ENCODE assay signal across 9 cellular contexts in the genomic region with DNA sequence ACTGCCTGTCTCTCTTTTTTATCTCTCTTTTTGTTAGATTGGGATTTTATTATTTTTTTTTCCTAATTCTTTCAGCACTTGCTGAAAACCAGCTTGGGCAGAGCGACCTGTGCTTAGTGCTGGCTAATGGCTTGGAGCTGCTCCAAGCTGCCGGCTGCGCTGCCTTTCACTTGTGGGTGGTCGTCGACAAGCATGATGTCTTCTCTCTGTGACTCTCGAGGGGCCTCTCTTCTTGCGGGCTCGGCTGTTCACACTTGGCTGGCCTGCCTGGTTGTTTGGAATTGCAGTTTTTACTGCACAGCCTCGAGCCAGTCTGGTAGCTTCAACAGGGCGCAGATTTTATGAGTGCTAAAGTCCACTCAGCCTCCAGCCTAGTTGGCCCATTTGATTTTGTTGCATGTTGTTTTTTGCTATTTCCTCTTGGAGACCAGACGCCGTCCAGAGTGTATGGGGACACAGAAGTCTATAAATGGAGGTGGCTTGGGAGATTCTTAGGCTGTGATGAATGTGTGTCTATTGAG. TPM values are rescaled to one million over a fixed set of nuclear protein-coding genes. Genes with fewer than 3 reads are reported as not detected.
A peak's percentile ranks its signal among the peaks of the same experiment; 100 is the strongest.
DNase-seq lines count a peak whose midpoint lies in the region; ATAC-seq and TF ChIP-seq lines count a peak whose summit lies in the region.
"Had no signal": no experiment of that assay in that cellular context is flagged by ENCODE, and none has a peak within 500 bp of the region (broad histone marks: within the 10 kb centered on the region; RNA-seq: fewer than 3 reads in every experiment).

No MANE protein-coding gene starts in this region.

- H3K9ac ChIP-seq in adipocyte (ENCODE audit: low read length) = peak overlapping the region; percentile 7

- H3K27me3 ChIP-seq in adipocyte (replicated peaks; ENCODE audit: control insufficient read depth, insufficient read depth, low read length) = no peaks in the 10 kb centered on the region

- no peaks in the 10 kb centered on the region for H3K9me3 Mint-ChIP-seq in stimulated activated naive B cell treated with anti-CD40 and anti-IgM and Interleukin-4, amounts not matched to agents 10 μg/mL and 1 μg/mL and 100 μg/mL, for 72 hours

- peaks cover 50% of the 10 kb centered on the region for H3K4me1 ChIP-seq in adipocyte (ENCODE audit: control insufficient read depth, insufficient read depth, low read length)

- no peaks in the 10 kb centered on the region for H3K27me3 Mint-ChIP-seq in stimulated activated naive B cell treated with anti-CD40 and anti-IgM and Interleukin-4, amounts not matched to agents 10 μg/mL and 1 μg/mL and 100 μg/mL, for 72 hours

- no peak overlapping the region for H3K4me3 Mint-ChIP-seq in stimulated activated naive B cell treated with anti-CD40 and anti-IgM and Interleukin-4, amounts not matched to agents 10 μg/mL and 1 μg/mL and 100 μg/mL, for 72 hours

- H3K36me3 ChIP-seq in adipocyte (ENCODE audit: control insufficient read depth, insufficient read depth, low read length, severe bottlenecking) = no peaks in the 10 kb centered on the region

- peaks cover 57 to 82% of the 10 kb centered on the region in 2 donors for H3K36me3 Mint-ChIP-seq in stimulated activated naive B cell treated with anti-CD40 and anti-IgM and Interleukin-4, amounts not matched to agents 10 μg/mL and 1 μg/mL and 100 μg/mL, for 72 hours

- ATAC-seq in left lobe of liver = peak; percentile 51
- ATAC-seq in stimulated activated naive B cell treated with anti-CD40 and anti-IgM and Interleukin-4, amounts not matched to agents 10 μg/mL and 1 μg/mL and 100 μg/mL, for 72 hours (replicated peaks) = no peak
- ATAC-seq in SK-N-SH treated with all-trans-retinoic acid at 6 μM for 48 hours = no peak
- no peak for ATAC-seq in HG02973 (IDR thresholded peaks at IDR 0.05; ENCODE audit: unreplicated experiment)
- ATAC-seq in GM18505 (IDR thresholded peaks at IDR 0.05; ENCODE audit: unreplicated experiment) = no peak

- no peak for TF ChIP-seq POLR2A in GM18505 (IDR thresholded peaks at IDR 0.05; ENCODE audit: borderline replicate concordance, extremely low read depth, insufficient read depth, insufficient read length)

- peaks cover 48 to 77% of the 10 kb centered on the region in 2 donors for H3K4me1 Mint-ChIP-seq in stimulated activated naive B cell treated with anti-CD40 and anti-IgM and Interleukin-4, amounts not matched to agents 10 μg/mL and 1 μg/mL and 100 μg/mL, for 72 hours

- DNase-seq in HT-29 (ENCODE audit: low spot score) (peak; percentile 91), adipocyte (ENCODE audit: low read depth) (no peak), left lobe of liver (ENCODE audit: low spot score) (peak; percentile 70), NOMO-1 (lab: John Stamatoyannopoulos, UW; ENCODE audit: unreplicated experiment in 2 of 2) (no peak)
- DNase-seq in stimulated activated naive B cell treated with anti-CD40 and anti-IgM and Interleukin-4, amounts not matched to agents 10 μg/mL and 1 μg/mL and 100 μg/mL, for 72 hours = no peak
- DNase-seq: activated CD8-positive, alpha-beta memory T cell treated with anti-CD3 and anti-CD28 coated beads, Interleukin-2, amount 50 U/mL, for 4 hours had no signal

- H3K4me3 ChIP-seq in adipocyte (ENCODE audit: low read length) = no peak overlapping the region

- H3K27ac Mint-ChIP-seq in stimulated activated naive B cell treated with anti-CD40 and anti-IgM and Interleukin-4, amounts not matched to agents 10 μg/mL and 1 μg/mL and 100 μg/mL, for 72 hours = peak overlapping the region; percentile 88

- no peaks in the 10 kb centered on the region for H3K9me3 ChIP-seq in adipocyte (ENCODE audit: control insufficient read depth, low read length)

TF ChIP-seq in SK-N-SH treated with all-trans-retinoic acid at 6 μM for 48 hours, 23 proteins besides CTCF, POLR2A, EP300 and RAD21 (continues in another document):
- TF ChIP-seq ESRRG (CRISPR knock-in tag; IDR thresholded peaks at IDR 0.05) (no peak), SNAI2 (CRISPR knock-in tag; IDR thresholded peaks at IDR 0.05) (no peak), PPARA (CRISPR knock-in tag; IDR thresholded peaks at IDR 0.05; ENCODE audit: borderline replicate concordance) (no peak), ZNF8 (CRISPR knock-in tag; IDR thresholded peaks at IDR 0.05) (no peak), ZFP3 (CRISPR knock-in tag; IDR thresholded peaks at IDR 0.05) (no peak), ZNF565 (CRISPR knock-in tag; conservative IDR thresholded peaks at IDR 0.05; ENCODE audit: low read depth) (no peak), GLIS3 (CRISPR knock-in tag; IDR thresholded peaks at IDR 0.05) (no peak), ZFP30 (CRISPR knock-in tag; IDR thresholded peaks at IDR 0.05) (no peak), CSDC2 (CRISPR knock-in tag; IDR thresholded peaks at IDR 0.05) (no peak), TOX (CRISPR knock-in tag; IDR thresholded peaks at IDR 0.05; ENCODE audit: borderline replicate concordance) (no peak), ZNF70 (CRISPR knock-in tag; IDR thresholded peaks at IDR 0.05) (no peak)
- TF ChIP-seq, protein P1, sequence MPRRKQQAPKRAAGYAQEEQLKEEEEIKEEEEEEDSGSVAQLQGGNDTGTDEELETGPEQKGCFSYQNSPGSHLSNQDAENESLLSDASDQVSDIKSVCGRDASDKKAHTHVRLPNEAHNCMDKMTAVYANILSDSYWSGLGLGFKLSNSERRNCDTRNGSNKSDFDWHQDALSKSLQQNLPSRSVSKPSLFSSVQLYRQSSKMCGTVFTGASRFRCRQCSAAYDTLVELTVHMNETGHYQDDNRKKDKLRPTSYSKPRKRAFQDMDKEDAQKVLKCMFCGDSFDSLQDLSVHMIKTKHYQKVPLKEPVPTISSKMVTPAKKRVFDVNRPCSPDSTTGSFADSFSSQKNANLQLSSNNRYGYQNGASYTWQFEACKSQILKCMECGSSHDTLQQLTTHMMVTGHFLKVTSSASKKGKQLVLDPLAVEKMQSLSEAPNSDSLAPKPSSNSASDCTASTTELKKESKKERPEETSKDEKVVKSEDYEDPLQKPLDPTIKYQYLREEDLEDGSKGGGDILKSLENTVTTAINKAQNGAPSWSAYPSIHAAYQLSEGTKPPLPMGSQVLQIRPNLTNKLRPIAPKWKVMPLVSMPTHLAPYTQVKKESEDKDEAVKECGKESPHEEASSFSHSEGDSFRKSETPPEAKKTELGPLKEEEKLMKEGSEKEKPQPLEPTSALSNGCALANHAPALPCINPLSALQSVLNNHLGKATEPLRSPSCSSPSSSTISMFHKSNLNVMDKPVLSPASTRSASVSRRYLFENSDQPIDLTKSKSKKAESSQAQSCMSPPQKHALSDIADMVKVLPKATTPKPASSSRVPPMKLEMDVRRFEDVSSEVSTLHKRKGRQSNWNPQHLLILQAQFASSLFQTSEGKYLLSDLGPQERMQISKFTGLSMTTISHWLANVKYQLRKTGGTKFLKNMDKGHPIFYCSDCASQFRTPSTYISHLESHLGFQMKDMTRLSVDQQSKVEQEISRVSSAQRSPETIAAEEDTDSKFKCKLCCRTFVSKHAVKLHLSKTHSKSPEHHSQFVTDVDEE (CRISPR knock-in tag; IDR thresholded peaks at IDR 0.05) = no peak
- TF ChIP-seq, protein P2, sequence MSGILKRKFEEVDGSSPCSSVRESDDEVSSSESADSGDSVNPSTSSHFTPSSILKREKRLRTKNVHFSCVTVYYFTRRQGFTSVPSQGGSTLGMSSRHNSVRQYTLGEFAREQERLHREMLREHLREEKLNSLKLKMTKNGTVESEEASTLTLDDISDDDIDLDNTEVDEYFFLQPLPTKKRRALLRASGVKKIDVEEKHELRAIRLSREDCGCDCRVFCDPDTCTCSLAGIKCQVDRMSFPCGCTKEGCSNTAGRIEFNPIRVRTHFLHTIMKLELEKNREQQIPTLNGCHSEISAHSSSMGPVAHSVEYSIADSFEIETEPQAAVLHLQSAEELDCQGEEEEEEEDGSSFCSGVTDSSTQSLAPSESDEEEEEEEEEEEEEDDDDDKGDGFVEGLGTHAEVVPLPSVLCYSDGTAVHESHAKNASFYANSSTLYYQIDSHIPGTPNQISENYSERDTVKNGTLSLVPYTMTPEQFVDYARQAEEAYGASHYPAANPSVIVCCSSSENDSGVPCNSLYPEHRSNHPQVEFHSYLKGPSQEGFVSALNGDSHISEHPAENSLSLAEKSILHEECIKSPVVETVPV (CRISPR knock-in tag; IDR thresholded peaks at IDR 0.05) = no peak
- TF ChIP-seq, protein P3, sequence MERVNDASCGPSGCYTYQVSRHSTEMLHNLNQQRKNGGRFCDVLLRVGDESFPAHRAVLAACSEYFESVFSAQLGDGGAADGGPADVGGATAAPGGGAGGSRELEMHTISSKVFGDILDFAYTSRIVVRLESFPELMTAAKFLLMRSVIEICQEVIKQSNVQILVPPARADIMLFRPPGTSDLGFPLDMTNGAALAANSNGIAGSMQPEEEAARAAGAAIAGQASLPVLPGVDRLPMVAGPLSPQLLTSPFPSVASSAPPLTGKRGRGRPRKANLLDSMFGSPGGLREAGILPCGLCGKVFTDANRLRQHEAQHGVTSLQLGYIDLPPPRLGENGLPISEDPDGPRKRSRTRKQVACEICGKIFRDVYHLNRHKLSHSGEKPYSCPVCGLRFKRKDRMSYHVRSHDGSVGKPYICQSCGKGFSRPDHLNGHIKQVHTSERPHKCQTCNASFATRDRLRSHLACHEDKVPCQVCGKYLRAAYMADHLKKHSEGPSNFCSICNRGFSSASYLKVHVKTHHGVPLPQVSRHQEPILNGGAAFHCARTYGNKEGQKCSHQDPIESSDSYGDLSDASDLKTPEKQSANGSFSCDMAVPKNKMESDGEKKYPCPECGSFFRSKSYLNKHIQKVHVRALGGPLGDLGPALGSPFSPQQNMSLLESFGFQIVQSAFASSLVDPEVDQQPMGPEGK (CRISPR knock-in tag; IDR thresholded peaks at IDR 0.05; ENCODE audit: borderline replicate concordance) = no peak
- TF ChIP-seq, protein P4, sequence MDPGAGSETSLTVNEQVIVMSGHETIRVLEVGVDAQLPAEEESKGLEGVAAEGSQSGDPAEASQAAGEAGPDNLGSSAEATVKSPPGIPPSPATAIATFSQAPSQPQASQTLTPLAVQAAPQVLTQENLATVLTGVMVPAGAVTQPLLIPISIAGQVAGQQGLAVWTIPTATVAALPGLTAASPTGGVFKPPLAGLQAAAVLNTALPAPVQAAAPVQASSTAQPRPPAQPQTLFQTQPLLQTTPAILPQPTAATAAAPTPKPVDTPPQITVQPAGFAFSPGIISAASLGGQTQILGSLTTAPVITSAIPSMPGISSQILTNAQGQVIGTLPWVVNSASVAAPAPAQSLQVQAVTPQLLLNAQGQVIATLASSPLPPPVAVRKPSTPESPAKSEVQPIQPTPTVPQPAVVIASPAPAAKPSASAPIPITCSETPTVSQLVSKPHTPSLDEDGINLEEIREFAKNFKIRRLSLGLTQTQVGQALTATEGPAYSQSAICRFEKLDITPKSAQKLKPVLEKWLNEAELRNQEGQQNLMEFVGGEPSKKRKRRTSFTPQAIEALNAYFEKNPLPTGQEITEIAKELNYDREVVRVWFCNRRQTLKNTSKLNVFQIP (CRISPR knock-in tag; IDR thresholded peaks at IDR 0.05; ENCODE audit: borderline replicate concordance, low read depth) = no peak

RNA-seq across cellular contexts. Expression of a gene that starts 18.6 kb away (rescaled TPM):
- 23.8 and 36.3 TPM in 2 replicates for total RNA-seq in HT-29 (2014; rRNA removed; shearing (Covaris generic))
- 33.1 TPM for total RNA-seq in left lobe of liver

RNA-seq across cellular contexts. Expression of a gene that starts 54.4 kb away (rescaled TPM):
- total RNA-seq in HT-29 (2014; rRNA removed; shearing (Covaris generic)) = 52.1 and 53.0 TPM in 2 replicates
- total RNA-seq in left lobe of liver = 28.4 TPM

RNA-seq across cellular contexts. Expression of a gene that starts 54.6 kb away (rescaled TPM):
- total RNA-seq in HT-29 (2014; rRNA removed; shearing (Covaris generic)) = 100 and 105 TPM in 2 replicates
- 33.5 TPM for total RNA-seq in left lobe of liver

Comparison
In these comparisons a context has a peak if more than half of its experiments do, and no peak if none do; other contexts are left out.
1. DNase-seq: peak in HT-29 (single experiment) and left lobe of liver (single experiment); none in adipocyte (single experiment), stimulated activated naive B cell treated with anti-CD40 and anti-IgM and Interleukin-4, amounts not matched to agents 10 μg/mL and 1 μg/mL and 100 μg/mL, for 72 hours (single experiment) and NOMO-1 (0 of 2).